ENCODE assay signal across 20 cellular contexts in genomic region chr1:60547821-60548220, GRCh38.
DNase-seq lines count a peak whose midpoint lies in the region; ATAC-seq and TF ChIP-seq lines count a peak whose summit lies in the region.
"Had no signal": no experiment of that assay in that cellular context is flagged by ENCODE, and none has a peak within 500 bp of the region (broad histone marks: within the 10 kb centered on the region; RNA-seq: fewer than 3 reads in every experiment).

No MANE protein-coding gene starts in this region.

- H3K36me3 Mint-ChIP-seq in naive thymus-derived CD8-positive, alpha-beta T cell: no peaks in the 10 kb centered on the region
- H3K36me3 Mint-ChIP-seq: stimulated activated naive B cell treated with anti-CD40 and anti-IgM and Interleukin-4, amounts not matched to agents 10 μg/mL and 1 μg/mL and 100 μg/mL, for 72 hours had no signal

- H3K4me3 ChIP-seq in tibial artery: no peak overlapping the region
- H3K4me3 ChIP-seq: transverse colon had no signal

- peak overlapping the region; percentile 35 to 58 for H3K27ac ChIP-seq in tibial artery
- H3K27ac ChIP-seq: transverse colon had no signal

- intact Hi-C loops in tibial artery (cut with DNase I; ENCODE audit: low total_unique reads): no loop called here

- DNase-seq in NCI-H1092 treated with DMSO at 0.1 percent for 48 hours (lab: John Stamatoyannopoulos, UW) (peak; percentile 88), SK-N-DZ (ENCODE audit: low spot score) (peak; percentile 10), medulla oblongata (ENCODE audit: extremely low spot score) (peak; percentile 44), tibial artery (no peak), epidermal melanocyte (ENCODE audit: insufficient read length, low spot score) (no peak), NCI-H2227 treated with DMSO at 0.1 percent for 48 hours (lab: John Stamatoyannopoulos, UW) (no peak)
- DNase-seq in naive thymus-derived CD8-positive, alpha-beta T cell: no peak
- DNase-seq: activated CD4-positive, alpha-beta T cell treated with anti-CD3 and anti-CD28 coated beads, Interleukin-2, amount 50 U/mL, for 4 hours; activated gamma-delta T cell; central memory CD4-positive, alpha-beta T cell; effector CD8-positive, alpha-beta T cell; glutamatergic neuron; NCI-H1694; NCI-H524; occipital lobe; SHP77; stimulated activated naive B cell treated with anti-CD40 and anti-IgM and Interleukin-4, amounts not matched to agents 10 μg/mL and 1 μg/mL and 100 μg/mL, for 72 hours; T-helper 2 cell; transverse colon had no signal

- POLR2A ChIA-PET in naive thymus-derived CD8-positive, alpha-beta T cell (lab: Charles Lee): no interaction called here

- TF ChIP-seq CTCF in tibial artery (IDR thresholded peaks at IDR 0.05): no peak

- no peaks in the 10 kb centered on the region for H3K36me3 ChIP-seq in tibial artery
- H3K36me3 ChIP-seq: transverse colon had no signal

- no peak overlapping the region for H3K27ac Mint-ChIP-seq in naive thymus-derived CD8-positive, alpha-beta T cell
- H3K27ac Mint-ChIP-seq: stimulated activated naive B cell treated with anti-CD40 and anti-IgM and Interleukin-4, amounts not matched to agents 10 μg/mL and 1 μg/mL and 100 μg/mL, for 72 hours had no signal

- H3K4me3 Mint-ChIP-seq in naive thymus-derived CD8-positive, alpha-beta T cell: no peak overlapping the region
- H3K4me3 Mint-ChIP-seq: stimulated activated naive B cell treated with anti-CD40 and anti-IgM and Interleukin-4, amounts not matched to agents 10 μg/mL and 1 μg/mL and 100 μg/mL, for 72 hours had no signal

- H3K4me1 Mint-ChIP-seq in naive thymus-derived CD8-positive, alpha-beta T cell: peaks cover 0 to 2% (median 0%) of the 10 kb centered on the region in 4 donors
- H3K4me1 Mint-ChIP-seq: stimulated activated naive B cell treated with anti-CD40 and anti-IgM and Interleukin-4, amounts not matched to agents 10 μg/mL and 1 μg/mL and 100 μg/mL, for 72 hours had no signal

- peaks cover 0 to 8% (median 0%) of the 10 kb centered on the region in 5 donors for H3K27me3 Mint-ChIP-seq in naive thymus-derived CD8-positive, alpha-beta T cell
- H3K27me3 Mint-ChIP-seq: stimulated activated naive B cell treated with anti-CD40 and anti-IgM and Interleukin-4, amounts not matched to agents 10 μg/mL and 1 μg/mL and 100 μg/mL, for 72 hours had no signal

- no peak for ATAC-seq in naive thymus-derived CD8-positive, alpha-beta T cell
- ATAC-seq: left lobe of liver; stimulated activated naive B cell treated with anti-CD40 and anti-IgM and Interleukin-4, amounts not matched to agents 10 μg/mL and 1 μg/mL and 100 μg/mL, for 72 hours had no signal

- peaks cover 0 to 13% (median 2%) of the 10 kb centered on the region in 4 donors for H3K4me1 ChIP-seq in tibial artery
- H3K4me1 ChIP-seq: transverse colon had no signal

- peaks cover 0 to 4% (median 0%) of the 10 kb centered on the region in 9 donors for H3K9me3 Mint-ChIP-seq in naive thymus-derived CD8-positive, alpha-beta T cell

- no peaks in the 10 kb centered on the region for H3K27me3 ChIP-seq in tibial artery
- H3K27me3 ChIP-seq: transverse colon had no signal

- no peaks in the 10 kb centered on the region for H3K9me3 ChIP-seq in tibial artery
- H3K9me3 ChIP-seq: transverse colon had no signal

Comparison
In these comparisons a context has a peak if more than half of its experiments do, and no peak if none do; other contexts are left out.
1. DNase-seq: peak in NCI-H1092 treated with DMSO at 0.1 percent for 48 hours (single experiment), SK-N-DZ (single experiment) and medulla oblongata (single experiment); none in tibial artery (0 of 2), epidermal melanocyte (single experiment), naive thymus-derived CD8-positive, alpha-beta T cell (0 of 10) and NCI-H2227 treated with DMSO at 0.1 percent for 48 hours (single experiment).